ENCODE assay signal across 20 cellular contexts in genomic region chr7:29139191-29139590, GRCh38.
A peak's percentile ranks its signal among the peaks of the same experiment; 100 is the strongest.
DNase-seq lines count a peak whose midpoint lies in the region; ATAC-seq, FAIRE-seq and TF ChIP-seq lines count a peak whose summit lies in the region.
"Had no signal": no experiment of that assay in that cellular context is flagged by ENCODE, and none has a peak within 500 bp of the region (broad histone marks: within the 10 kb centered on the region; RNA-seq: fewer than 3 reads in every experiment).

No MANE protein-coding gene starts in this region.

- ATAC-seq in SK-N-SH treated with all-trans-retinoic acid at 6 μM for 48 hours, result peak; percentile 18; the same call in 1 of the 3 replicates
- ATAC-seq: lower lobe of right lung, T-helper 17 cell, WTC11 had no signal

- H3K4me3 ChIP-seq in fibroblast of mammary gland (ENCODE audit: control insufficient read depth, low read depth, low read length), result no peak overlapping the region
- H3K4me3 ChIP-seq: heart right ventricle, lower lobe of right lung, psoas muscle, transverse colon had no signal

- no peak for TF ChIP-seq CTCF in fibroblast of mammary gland (conservative IDR thresholded peaks at IDR 0.05; ENCODE audit: control insufficient read depth, insufficient read depth, low read depth, low read length)

- POLR2A ChIA-PET in HEK293T (lab: Yijun Ruan, JAX), result no interaction called here

- DNase-seq in HS-5 (ENCODE audit: low read depth), result peak; percentile 70
- DNase-seq in fibroblast of mammary gland (ENCODE audit: low read depth), result peak; percentile 28
- DNase-seq in urothelium cell line (ENCODE audit: low spot score), result peak; percentile 74
- DNase-seq in COR-L47 (lab: John Stamatoyannopoulos, UW), result no peak
- DNase-seq in HEK293T (ENCODE audit: extremely low spot score), result no peak
- DNase-seq in NAMALWA (ENCODE audit: low spot score), result no peak
- DNase-seq: activated CD4-positive, alpha-beta T cell treated with anti-CD3 and anti-CD28 coated beads, Interleukin-2, amount 50 U/mL, for 48 hours; amniotic stem cell; effector memory CD4-positive, alpha-beta T cell; heart right ventricle; lower lobe of right lung; NCI-H1105 treated with DMSO at 0.1 percent for 48 hours; NCI-H69; psoas muscle; SHP77 treated with DMSO at 0.1 percent for 48 hours; stimulated activated CD4-positive, alpha-beta T cell treated with anti-CD3 and anti-CD28 coated beads, Interleukin-4, amount 100 ng/mL, for 24 hours; T-helper 17 cell; transverse colon had no signal

- no peak for FAIRE-seq in urothelium cell line (lab: Jason Lieb, UNC)

- CTCF ChIA-PET in HEK293T (lab: Yijun Ruan, JAX), result no interaction called here

TF ChIP-seq in SK-N-SH treated with all-trans-retinoic acid at 6 μM for 48 hours, 23 proteins besides CTCF, POLR2A, EP300 and RAD21:
- TF ChIP-seq POU6F1 (CRISPR knock-in tag; IDR thresholded peaks at IDR 0.05; ENCODE audit: borderline replicate concordance, low read depth) (no peak), PPARA (CRISPR knock-in tag; IDR thresholded peaks at IDR 0.05; ENCODE audit: borderline replicate concordance) (no peak), ZNF8 (CRISPR knock-in tag; IDR thresholded peaks at IDR 0.05) (no peak), ZC3H10 (CRISPR knock-in tag; IDR thresholded peaks at IDR 0.05) (no peak), OSR1 (CRISPR knock-in tag; IDR thresholded peaks at IDR 0.05) (no peak), RARB (CRISPR knock-in tag; IDR thresholded peaks at IDR 0.05) (no peak), CSDC2 (CRISPR knock-in tag; IDR thresholded peaks at IDR 0.05) (no peak), PATZ1 (CRISPR knock-in tag; IDR thresholded peaks at IDR 0.05; ENCODE audit: borderline replicate concordance) (no peak)

TF ChIP-seq in HEK293T, 16 proteins besides CTCF, POLR2A, EP300 and RAD21:
- TF ChIP-seq CTBP1 (IDR thresholded peaks at IDR 0.05; ENCODE audit: borderline replicate concordance), result no peak
TF ChIP-seq in HEK293T: peak in this region for 0.

Comparison
In these comparisons a context has a peak if more than half of its experiments do, and no peak if none do; other contexts are left out.
1. DNase-seq: peak in HS-5 (single experiment), fibroblast of mammary gland (single experiment) and urothelium cell line (single experiment); none in COR-L47 (single experiment), HEK293T (single experiment) and NAMALWA (single experiment).